In the genomic region with DNA sequence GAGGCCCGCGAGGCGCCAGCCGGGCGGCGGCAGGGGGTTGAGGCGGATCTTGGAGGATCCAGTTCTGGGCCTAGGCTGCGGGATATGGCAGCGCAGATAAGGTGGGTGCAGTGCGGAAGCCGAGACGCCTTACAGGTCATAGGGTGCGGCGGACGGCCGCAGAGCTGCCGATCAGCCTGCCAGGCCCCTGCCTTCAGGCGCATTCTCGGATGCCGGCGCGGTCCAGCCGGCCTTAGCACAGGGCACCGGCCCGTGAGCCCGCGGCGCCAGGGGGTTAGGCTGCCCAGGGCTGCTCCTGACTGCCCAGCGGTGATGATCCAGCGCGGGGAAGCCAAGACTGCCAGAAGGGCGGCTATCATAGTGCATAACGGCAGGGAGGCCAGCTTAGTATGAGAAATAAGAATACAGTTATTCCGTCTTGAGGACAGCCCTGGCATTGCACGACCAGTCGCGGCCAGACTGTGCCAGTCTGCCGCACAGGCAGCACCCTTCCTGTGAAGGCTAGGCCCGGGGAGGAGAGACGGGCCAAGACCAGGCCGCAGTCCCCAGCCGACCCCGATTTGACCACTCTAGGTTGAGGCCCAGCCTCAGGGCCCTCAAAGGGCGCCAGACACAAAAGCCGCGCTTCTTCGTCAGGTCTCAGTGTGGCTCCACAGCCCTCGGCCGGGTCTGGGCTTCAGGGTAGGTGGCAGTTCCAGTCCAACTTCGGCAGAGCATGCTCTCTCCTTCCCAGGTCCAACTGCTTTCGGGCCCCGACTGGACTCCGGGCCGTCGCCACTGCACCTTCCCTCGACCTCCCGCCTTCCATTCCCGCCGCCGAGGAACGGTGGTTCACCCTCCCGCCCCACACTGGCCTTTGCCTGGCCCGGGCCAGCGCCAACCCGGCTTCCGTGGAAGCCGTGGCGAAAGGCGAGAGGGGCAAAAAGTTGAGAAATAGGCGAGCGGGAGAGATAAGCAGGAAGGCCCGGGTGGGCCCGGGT, we compare ENCODE assay signal across 2 cellular contexts.
TF ChIP-seq lines count a peak whose summit lies in the region.

No MANE protein-coding gene starts in this region.

TF ChIP-seq in IMR-90, 13 proteins besides CTCF, POLR2A, EP300 and RAD21:
- TF ChIP-seq CEBPB (IDR thresholded peaks at IDR 0.05; ENCODE audit: low read depth, low read length), result no peak
- TF ChIP-seq, protein P1, sequence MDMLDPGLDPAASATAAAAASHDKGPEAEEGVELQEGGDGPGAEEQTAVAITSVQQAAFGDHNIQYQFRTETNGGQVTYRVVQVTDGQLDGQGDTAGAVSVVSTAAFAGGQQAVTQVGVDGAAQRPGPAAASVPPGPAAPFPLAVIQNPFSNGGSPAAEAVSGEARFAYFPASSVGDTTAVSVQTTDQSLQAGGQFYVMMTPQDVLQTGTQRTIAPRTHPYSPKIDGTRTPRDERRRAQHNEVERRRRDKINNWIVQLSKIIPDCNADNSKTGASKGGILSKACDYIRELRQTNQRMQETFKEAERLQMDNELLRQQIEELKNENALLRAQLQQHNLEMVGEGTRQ (IDR thresholded peaks at IDR 0.05; ENCODE audit: low read depth, low read length), result no peak
- no peak for TF ChIP-seq NFE2L2 (IDR thresholded peaks at IDR 0.05; ENCODE audit: low read depth, low read length)
- TF ChIP-seq CHD1 (IDR thresholded peaks at IDR 0.05; ENCODE audit: low read depth, low read length), result no peak
- TF ChIP-seq, protein P2, sequence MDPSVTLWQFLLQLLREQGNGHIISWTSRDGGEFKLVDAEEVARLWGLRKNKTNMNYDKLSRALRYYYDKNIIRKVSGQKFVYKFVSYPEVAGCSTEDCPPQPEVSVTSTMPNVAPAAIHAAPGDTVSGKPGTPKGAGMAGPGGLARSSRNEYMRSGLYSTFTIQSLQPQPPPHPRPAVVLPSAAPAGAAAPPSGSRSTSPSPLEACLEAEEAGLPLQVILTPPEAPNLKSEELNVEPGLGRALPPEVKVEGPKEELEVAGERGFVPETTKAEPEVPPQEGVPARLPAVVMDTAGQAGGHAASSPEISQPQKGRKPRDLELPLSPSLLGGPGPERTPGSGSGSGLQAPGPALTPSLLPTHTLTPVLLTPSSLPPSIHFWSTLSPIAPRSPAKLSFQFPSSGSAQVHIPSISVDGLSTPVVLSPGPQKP (IDR thresholded peaks at IDR 0.05; ENCODE audit: borderline replicate concordance, low read depth, low read length), result no peak
- no peak for TF ChIP-seq MAZ (IDR thresholded peaks at IDR 0.05; ENCODE audit: borderline replicate concordance, low read depth, low read length)
- TF ChIP-seq MXI1 (IDR thresholded peaks at IDR 0.05; ENCODE audit: borderline replicate concordance, low read depth, low read length), result no peak

TF ChIP-seq in endothelial cell of umbilical vein, 7 proteins besides CTCF, POLR2A, EP300 and RAD21:
- TF ChIP-seq POLR2AphosphoS5 (IDR thresholded peaks at IDR 0.05; ENCODE audit: insufficient read depth, low read depth, low read length), result no peak
- TF ChIP-seq EZH2 (IDR thresholded peaks at IDR 0.05; ENCODE audit: borderline replicate concordance, low read depth, low read length, severe bottlenecking), result peak; percentile 94
